Comparison of ENCODE assay signal across 11 cellular contexts in genomic region chr9:76887951-76888350, GRCh38. TPM values are rescaled to one million over a fixed set of nuclear protein-coding genes. Genes with fewer than 3 reads are reported as not detected.
A peak's percentile ranks its signal among the peaks of the same experiment; 100 is the strongest.
DNase-seq lines count a peak whose midpoint lies in the region; ATAC-seq and TF ChIP-seq lines count a peak whose summit lies in the region.
"Had no signal": no experiment of that assay in that cellular context is flagged by ENCODE, and none has a peak within 500 bp of the region (broad histone marks: within the 10 kb centered on the region; RNA-seq: fewer than 3 reads in every experiment).

No MANE protein-coding gene starts in this region.

- ATAC-seq in HG03565 (IDR thresholded peaks at IDR 0.05; ENCODE audit: unreplicated experiment): no peak

- intact Hi-C loops in transverse colon (cut with DNase I; ENCODE audit: low total_unique reads): no loop called here

- in situ Hi-C loops in transverse colon (cut with MboI; ENCODE audit: low pct_ligation_motif_present in 1 of 4, low pct_unique_long_range_greater_than_20kb in 1 of 4, low sequenced_read_pairs in 3 of 4): no loop called here

- H3K4me3 ChIP-seq in Loucy (ENCODE audit: low read length, poor library complexity, severe bottlenecking): no peak overlapping the region
- peak overlapping the region in 1 of 2 donors; percentile 47 for H3K4me3 ChIP-seq in mucosa of rectum (ENCODE audit: low read length in 2 of 2)
- no peak overlapping the region for H3K4me3 ChIP-seq in transverse colon

- no peaks in the 10 kb centered on the region for H3K36me3 ChIP-seq in Loucy (ENCODE audit: insufficient read depth, low read length)
- no peaks in the 10 kb centered on the region for H3K36me3 ChIP-seq in mucosa of rectum (ENCODE audit: control insufficient read depth in 2 of 2, insufficient read depth in 2 of 2, low read length in 2 of 2)
- no peaks in the 10 kb centered on the region for H3K36me3 ChIP-seq in transverse colon

- TF ChIP-seq CTCF in Loucy (conservative IDR thresholded peaks at IDR 0.05; ENCODE audit: low read length): no peak
- no peak for TF ChIP-seq CTCF in transverse colon (IDR thresholded peaks at IDR 0.05)

- 87 to 100% methylated on average over 1 to 7 of the region's 7 CpGs for WGBS in transverse colon (ENCODE audit: low coverage in 1 of 2), 2 donors

- H3K79me2 ChIP-seq in Loucy (ENCODE audit: insufficient read depth, low read length): no peaks in the 10 kb centered on the region

- H3K9me2 ChIP-seq in Loucy (replicated peaks; ENCODE audit: low read depth, low read length): no peaks in the 10 kb centered on the region

- H3K4me1 ChIP-seq in Loucy (ENCODE audit: insufficient read depth, low read length, poor library complexity, severe bottlenecking): no peaks in the 10 kb centered on the region
- peaks cover 0 to 7% of the 10 kb centered on the region in 2 donors for H3K4me1 ChIP-seq in mucosa of rectum (ENCODE audit: control insufficient read depth in 2 of 2, insufficient read depth in 2 of 2, low read length in 2 of 2)
- H3K4me1 ChIP-seq in transverse colon: peaks cover 0 to 24% (median 18%) of the 10 kb centered on the region in 4 donors

- peak overlapping the region; percentile 55 for H2AFZ ChIP-seq in Loucy (ENCODE audit: low read length)

- no peaks in the 10 kb centered on the region for H3K9me3 ChIP-seq in Loucy (ENCODE audit: insufficient read depth, low read depth, low read length)
- no peaks in the 10 kb centered on the region for H3K9me3 ChIP-seq in mucosa of rectum (ENCODE audit: control insufficient read depth in 2 of 2, low read length in 2 of 2)
- no peaks in the 10 kb centered on the region for H3K9me3 ChIP-seq in transverse colon

- TF ChIP-seq EP300 in transverse colon (IDR thresholded peaks at IDR 0.05; ENCODE audit: low read depth): no peak

- H3K27ac ChIP-seq in caudate nucleus (ENCODE audit: low read depth, low read length) (peak overlapping the region; percentile 53), mucosa of rectum (ENCODE audit: low read depth in 2 of 2, low read length in 2 of 2) (peak overlapping the region; percentile 34 to 57), transverse colon (peak overlapping the region; percentile 53 to 91 (median 74))
- H3K27ac ChIP-seq: KMS-11 had no signal

- DNase-seq in caudate nucleus (lab: John Stamatoyannopoulos, UW) (no peak), transverse colon (no peak), NCI-H526 (lab: John Stamatoyannopoulos, UW) (no peak), superior temporal gyrus (ENCODE audit: extremely low spot score) (no peak)
- DNase-seq in stimulated activated CD4-positive, alpha-beta T cell treated with anti-CD3 and anti-CD28 coated beads, Interleukin-4, amount 100 ng/mL, for 4 hours: no peak
- DNase-seq: activated naive CD4-positive, alpha-beta T cell treated with anti-CD3 and anti-CD28 coated beads, Interleukin-2, amount 50 U/mL, for 16 hours; NCI-H187 treated with DMSO at 0.1 percent for 48 hours had no signal

- no peak for TF ChIP-seq POLR2A in transverse colon (IDR thresholded peaks at IDR 0.05)

- peak overlapping the region; percentile 40 for H3K4me2 ChIP-seq in Loucy (ENCODE audit: low read depth, low read length, poor library complexity, severe bottlenecking)
- H3K4me2 ChIP-seq: KMS-11 had no signal

- H4K20me1 ChIP-seq in Loucy (ENCODE audit: insufficient read depth, low read length, poor library complexity, severe bottlenecking): no peaks in the 10 kb centered on the region

- H3K9ac ChIP-seq in Loucy (ENCODE audit: low read depth, low read length, poor library complexity, severe bottlenecking) (no peak overlapping the region), mucosa of rectum (ENCODE audit: low read depth in 1 of 2, low read length in 2 of 2) (no peak overlapping the region)
- H3K9ac ChIP-seq: KMS-11 had no signal

- no peaks in the 10 kb centered on the region for H3F3A ChIP-seq in Loucy (ENCODE audit: low read depth)

- H3K27me3 ChIP-seq in Loucy (ENCODE audit: insufficient read depth, low read length, poor library complexity, severe bottlenecking) (no peaks in the 10 kb centered on the region), mucosa of rectum (ENCODE audit: control insufficient read depth in 2 of 2, insufficient read depth in 2 of 2, low read length in 2 of 2) (no peaks in the 10 kb centered on the region), transverse colon (no peaks in the 10 kb centered on the region)

RNA-seq across cellular contexts. Expression of gene PRUNE2, which starts 18.0 kb away (rescaled TPM):
- total RNA-seq in transverse colon: 100 to 1,000 TPM in 1 of 4 donors, 10 to 100 TPM in 3; 67.6 to 105 (median 95.6) TPM
